ENCODE assay signal across 1 cellular context in the genomic region with DNA sequence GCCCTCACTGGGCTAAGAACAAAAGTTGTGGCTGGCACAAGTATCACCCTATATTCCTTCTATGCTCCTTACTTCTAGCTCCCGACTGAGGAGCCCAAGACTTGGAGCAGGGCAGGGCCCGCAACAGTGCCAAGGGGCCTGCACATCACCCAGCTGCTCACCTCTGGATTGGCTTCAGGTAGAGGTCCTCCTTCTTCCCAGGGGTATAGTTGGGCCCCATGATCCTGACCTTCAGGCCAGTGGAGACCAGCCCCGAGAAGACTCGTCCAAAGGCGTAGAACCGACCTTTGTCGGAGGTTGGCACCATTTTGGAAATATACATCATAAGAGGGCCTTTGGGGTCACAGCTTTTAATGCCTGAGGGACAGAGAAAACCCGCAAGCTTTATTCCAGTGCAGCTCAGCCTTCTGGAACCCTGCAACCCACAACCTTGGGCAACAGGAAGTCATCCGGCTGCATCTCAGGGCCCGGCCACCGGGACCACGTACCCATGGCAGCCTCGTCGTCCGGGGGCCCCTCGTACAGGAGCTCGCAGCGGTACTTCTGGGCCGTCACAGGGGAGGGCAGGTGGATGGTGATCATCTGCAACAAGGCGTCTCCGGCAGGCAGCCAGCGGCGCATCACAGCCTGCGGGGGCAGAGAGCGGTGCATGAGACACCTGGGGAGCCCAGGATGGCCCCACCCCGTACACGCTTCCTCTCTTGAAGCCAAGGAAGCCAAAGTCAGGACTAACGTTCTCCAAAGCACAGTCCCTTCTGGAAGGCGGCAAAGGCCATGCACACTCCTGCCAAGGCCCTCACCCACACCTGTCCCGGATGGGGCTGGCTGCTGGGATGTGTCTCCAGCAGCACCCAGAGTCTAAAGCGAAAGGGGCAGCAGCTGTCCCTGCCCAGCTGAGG.
TF ChIP-seq lines count a peak whose summit lies in the region.

No MANE protein-coding gene starts in this region.

TF ChIP-seq in IMR-90, 13 proteins besides CTCF, POLR2A, EP300 and RAD21:
- TF ChIP-seq NFE2L2 (IDR thresholded peaks at IDR 0.05; ENCODE audit: low read depth, low read length): no peak
- no peak for TF ChIP-seq FOS (IDR thresholded peaks at IDR 0.05; ENCODE audit: low read depth, low read length)
- TF ChIP-seq CHD1 (IDR thresholded peaks at IDR 0.05; ENCODE audit: low read depth, low read length): no peak
- no peak for TF ChIP-seq CEBPB (IDR thresholded peaks at IDR 0.05; ENCODE audit: low read depth, low read length)
- TF ChIP-seq, protein P1, sequence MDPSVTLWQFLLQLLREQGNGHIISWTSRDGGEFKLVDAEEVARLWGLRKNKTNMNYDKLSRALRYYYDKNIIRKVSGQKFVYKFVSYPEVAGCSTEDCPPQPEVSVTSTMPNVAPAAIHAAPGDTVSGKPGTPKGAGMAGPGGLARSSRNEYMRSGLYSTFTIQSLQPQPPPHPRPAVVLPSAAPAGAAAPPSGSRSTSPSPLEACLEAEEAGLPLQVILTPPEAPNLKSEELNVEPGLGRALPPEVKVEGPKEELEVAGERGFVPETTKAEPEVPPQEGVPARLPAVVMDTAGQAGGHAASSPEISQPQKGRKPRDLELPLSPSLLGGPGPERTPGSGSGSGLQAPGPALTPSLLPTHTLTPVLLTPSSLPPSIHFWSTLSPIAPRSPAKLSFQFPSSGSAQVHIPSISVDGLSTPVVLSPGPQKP (IDR thresholded peaks at IDR 0.05; ENCODE audit: borderline replicate concordance, low read depth, low read length): no peak
- no peak for TF ChIP-seq USF2 (IDR thresholded peaks at IDR 0.05; ENCODE audit: low read depth, low read length)
- TF ChIP-seq SMC3 (IDR thresholded peaks at IDR 0.05; ENCODE audit: low read depth, low read length): no peak
- no peak for TF ChIP-seq MAZ (IDR thresholded peaks at IDR 0.05; ENCODE audit: borderline replicate concordance, low read depth, low read length)
- TF ChIP-seq RFX5 (IDR thresholded peaks at IDR 0.05; ENCODE audit: low read depth, low read length): no peak
